Comparison of ENCODE assay signal across 1 cellular context in genomic region chr1:27889506-27889905, GRCh38.
TF ChIP-seq lines count a peak whose summit lies in the region.

No MANE protein-coding gene starts in this region.

TF ChIP-seq in SK-N-SH treated with all-trans-retinoic acid at 6 μM for 48 hours, 23 proteins besides CTCF, POLR2A, EP300 and RAD21:
- no peak for TF ChIP-seq TCF4 (CRISPR knock-in tag; IDR thresholded peaks at IDR 0.05; ENCODE audit: borderline replicate concordance)
- no peak for TF ChIP-seq POU6F1 (CRISPR knock-in tag; IDR thresholded peaks at IDR 0.05; ENCODE audit: borderline replicate concordance, low read depth)
- no peak for TF ChIP-seq ESRRG (CRISPR knock-in tag; IDR thresholded peaks at IDR 0.05)
- TF ChIP-seq ARNTL (CRISPR knock-in tag; IDR thresholded peaks at IDR 0.05; ENCODE audit: borderline replicate concordance, low read depth), result no peak
- TF ChIP-seq, protein P1, sequence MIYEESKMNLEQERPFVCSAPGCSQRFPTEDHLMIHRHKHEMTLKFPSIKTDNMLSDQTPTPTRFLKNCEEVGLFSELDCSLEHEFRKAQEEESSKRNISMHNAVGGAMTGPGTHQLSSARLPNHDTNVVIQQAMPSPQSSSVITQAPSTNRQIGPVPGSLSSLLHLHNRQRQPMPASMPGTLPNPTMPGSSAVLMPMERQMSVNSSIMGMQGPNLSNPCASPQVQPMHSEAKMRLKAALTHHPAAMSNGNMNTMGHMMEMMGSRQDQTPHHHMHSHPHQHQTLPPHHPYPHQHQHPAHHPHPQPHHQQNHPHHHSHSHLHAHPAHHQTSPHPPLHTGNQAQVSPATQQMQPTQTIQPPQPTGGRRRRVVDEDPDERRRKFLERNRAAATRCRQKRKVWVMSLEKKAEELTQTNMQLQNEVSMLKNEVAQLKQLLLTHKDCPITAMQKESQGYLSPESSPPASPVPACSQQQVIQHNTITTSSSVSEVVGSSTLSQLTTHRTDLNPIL (CRISPR knock-in tag; IDR thresholded peaks at IDR 0.05; ENCODE audit: low read depth), result no peak
- no peak for TF ChIP-seq ZNF565 (CRISPR knock-in tag; conservative IDR thresholded peaks at IDR 0.05; ENCODE audit: low read depth)
- no peak for TF ChIP-seq PATZ1 (CRISPR knock-in tag; IDR thresholded peaks at IDR 0.05; ENCODE audit: borderline replicate concordance)
- TF ChIP-seq GLIS3 (CRISPR knock-in tag; IDR thresholded peaks at IDR 0.05), result no peak
- TF ChIP-seq ZC3H10 (CRISPR knock-in tag; IDR thresholded peaks at IDR 0.05), result no peak
- TF ChIP-seq OSR1 (CRISPR knock-in tag; IDR thresholded peaks at IDR 0.05), result no peak
- no peak for TF ChIP-seq TSHZ2 (CRISPR knock-in tag; IDR thresholded peaks at IDR 0.05)
- no peak for TF ChIP-seq ZFP30 (CRISPR knock-in tag; IDR thresholded peaks at IDR 0.05)
- no peak for TF ChIP-seq BACH2 (CRISPR knock-in tag; IDR thresholded peaks at IDR 0.05; ENCODE audit: borderline replicate concordance)
- no peak for TF ChIP-seq ZNF70 (CRISPR knock-in tag; IDR thresholded peaks at IDR 0.05)
- TF ChIP-seq CSDC2 (CRISPR knock-in tag; IDR thresholded peaks at IDR 0.05), result no peak
- TF ChIP-seq ISL1 (CRISPR knock-in tag; IDR thresholded peaks at IDR 0.05), result no peak
- TF ChIP-seq ZNF8 (CRISPR knock-in tag; IDR thresholded peaks at IDR 0.05), result no peak
